20 cellular contexts compared by ENCODE assay signal in genomic region chr1:147591246-147591891, GRCh38.
"Had no signal": no experiment of that assay in that cellular context is flagged by ENCODE, and none has a peak within 500 bp of the region (broad histone marks: within the 10 kb centered on the region; RNA-seq: fewer than 3 reads in every experiment).

No MANE protein-coding gene starts in this region.

- DNase-seq: activated CD4-positive, alpha-beta memory T cell treated with anti-CD3 and anti-CD28 coated beads for 36 hours; activated CD4-positive, alpha-beta T cell treated with anti-CD3 and anti-CD28 coated beads for 36 hours; activated CD8-positive, alpha-beta memory T cell treated with anti-CD3 and anti-CD28 coated beads, Interleukin-2, amount 10 ng/mL, durations not matched to agents 7 days and 5 days; activated naive CD4-positive, alpha-beta T cell treated with Interleukin-2 at 50 U/mL for 16 hours; activated T-cell treated with anti-CD3 and anti-CD28 coated beads, Interleukin-2, amount 50 U/mL, for 1 hour; anterior cingulate cortex; brain microvascular endothelial cell; central memory CD4-positive, alpha-beta T cell; cortex of kidney; heart right ventricle; immature natural killer cell; left cardiac atrium; midbrain; stimulated activated naive B cell treated with anti-CD40 and anti-IgM and Interleukin-4, amounts not matched to agents 10 μg/mL and 1 μg/mL and 100 μg/mL, for 72 hours; upper lobe of left lung had no signal

- ATAC-seq: activated CD4-positive, alpha-beta T cell treated with anti-CD3 and anti-CD28 coated beads for 36 hours; activated CD8-positive, alpha-beta memory T cell treated with anti-CD3 and anti-CD28 coated beads, Interleukin-2, amount 10 ng/mL, durations not matched to agents 7 days and 5 days; activated T-helper 17 cell treated with anti-CD3 and anti-CD28 coated beads, Interleukin-2, amount 50 U/mL, for 72 hours; heart right ventricle; left cardiac atrium; stimulated activated naive B cell treated with anti-CD40 and anti-IgM and Interleukin-4, amounts not matched to agents 10 μg/mL and 1 μg/mL and 100 μg/mL, for 72 hours had no signal

- H3K36me3 ChIP-seq: brain microvascular endothelial cell, esophagus muscularis mucosa, heart right ventricle, thoracic aorta, upper lobe of left lung had no signal

- H3K27ac ChIP-seq: brain microvascular endothelial cell, esophagus muscularis mucosa, heart right ventricle, thoracic aorta, upper lobe of left lung had no signal

- H3K4me3 ChIP-seq: esophagus muscularis mucosa, heart right ventricle, lung, thoracic aorta, upper lobe of left lung had no signal

- FAIRE-seq: TTC549 had no signal

- H3K9me3 ChIP-seq: esophagus muscularis mucosa, thoracic aorta, upper lobe of left lung had no signal

- H3K27me3 ChIP-seq: brain microvascular endothelial cell, esophagus muscularis mucosa, upper lobe of left lung had no signal

- H3K4me1 ChIP-seq: upper lobe of left lung had no signal
